Comparison of ENCODE assay signal across 21 cellular contexts in genomic region chr1:94250341-94250740, GRCh38. TPM values are rescaled to one million over a fixed set of nuclear protein-coding genes. Genes with fewer than 3 reads are reported as not detected.
"Had no signal": no experiment of that assay in that cellular context is flagged by ENCODE, and none has a peak within 500 bp of the region (broad histone marks: within the 10 kb centered on the region; RNA-seq: fewer than 3 reads in every experiment).

No MANE protein-coding gene starts in this region.

- FAIRE-seq: endothelial cell of umbilical vein had no signal

- H3K9ac ChIP-seq: parathyroid adenoma had no signal

- H3K79me2 ChIP-seq: parathyroid adenoma had no signal

- H2AFZ ChIP-seq: parathyroid adenoma had no signal

- H3K4me3 ChIP-seq: mucosa of descending colon, upper lobe of left lung had no signal

- H3K27ac ChIP-seq: brain microvascular endothelial cell, foreskin keratinocyte, neutrophil, parathyroid adenoma, upper lobe of left lung had no signal

- DNase-seq: activated CD4-positive, alpha-beta T cell treated with anti-CD3 and anti-CD28 coated beads, Interleukin-2, amount 50 U/mL, for 4 hours; activated CD4-positive, CD25-positive, alpha-beta regulatory T cell treated with anti-CD3 and anti-CD28 coated beads, Interleukin-2, amount 50 U/mL, for 72 hours; activated naive CD4-positive, alpha-beta T cell; activated naive CD8-positive, alpha-beta T cell treated with anti-CD3 and anti-CD28 coated beads, Interleukin-2, amount 10 ng/mL, durations not matched to agents 7 days and 5 days; activated T-cell treated with anti-CD3 and anti-CD28 coated beads for 4 hours; brain microvascular endothelial cell; cortex of kidney; effector CD8-positive, alpha-beta T cell; head of caudate nucleus; mucosa of descending colon; naive thymus-derived CD8-positive, alpha-beta T cell; stimulated activated CD4-positive, alpha-beta T cell treated with anti-CD3 and anti-CD28 coated beads, Interleukin-2, amount 100 ng/mL, for 48 hours; stimulated activated naive B cell treated with anti-CD40 and anti-IgM and Interleukin-4, amounts not matched to agents 10 μg/mL and 1 μg/mL and 100 μg/mL, for 72 hours; substantia nigra; T-cell; T-helper 9 cell had no signal

- H3K9me3 ChIP-seq: mucosa of descending colon, neutrophil, upper lobe of left lung had no signal

- H3K27me3 ChIP-seq: brain microvascular endothelial cell, foreskin keratinocyte, upper lobe of left lung had no signal

- H3K36me3 ChIP-seq: brain microvascular endothelial cell, neutrophil, upper lobe of left lung had no signal

- ATAC-seq: foreskin keratinocyte; mucosa of descending colon; naive thymus-derived CD8-positive, alpha-beta T cell; stimulated activated naive B cell treated with anti-CD40 and anti-IgM and Interleukin-4, amounts not matched to agents 10 μg/mL and 1 μg/mL and 100 μg/mL, for 72 hours; T-cell had no signal

RNA-seq across cellular contexts. Expression of gene ARHGAP29, which starts 13.0 kb away (rescaled TPM):
- total RNA-seq: activated naive CD8-positive, alpha-beta T cell treated with anti-CD3 and anti-CD28 coated beads, Interleukin-2, amount 10 ng/mL, durations not matched to agents 7 days and 5 days; naive thymus-derived CD8-positive, alpha-beta T cell had no signal
- polyA plus RNA-seq: naive thymus-derived CD8-positive, alpha-beta T cell had no signal
